ENCODE assay signal across 10 cellular contexts in the genomic region with DNA sequence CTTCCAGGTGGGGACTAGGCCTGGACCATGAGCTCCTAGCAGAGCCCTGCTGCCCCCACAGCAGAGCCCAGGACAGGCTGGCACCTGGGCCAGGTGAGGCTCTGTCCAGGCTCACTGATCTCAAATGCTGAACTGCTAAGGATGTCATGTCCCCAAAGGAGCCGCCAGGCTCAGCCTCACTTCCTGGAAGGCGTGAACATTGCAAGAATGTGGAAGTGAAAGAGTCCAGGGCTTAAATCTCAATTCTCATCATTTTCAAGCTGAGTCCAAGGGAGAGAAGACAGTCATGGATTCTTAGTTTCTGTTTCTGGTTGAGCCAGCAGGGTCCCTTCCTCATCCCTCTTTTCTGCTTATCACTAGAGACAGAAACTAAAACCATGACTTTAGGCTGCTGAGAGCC. TPM values are rescaled to one million over a fixed set of nuclear protein-coding genes. Genes with fewer than 3 reads are reported as not detected.
DNase-seq lines count a peak whose midpoint lies in the region; ATAC-seq and FAIRE-seq lines count a peak whose summit lies in the region.
"Had no signal": no experiment of that assay in that cellular context is flagged by ENCODE, and none has a peak within 500 bp of the region (broad histone marks: within the 10 kb centered on the region; RNA-seq: fewer than 3 reads in every experiment).

No MANE protein-coding gene starts in this region.

- no peak for FAIRE-seq in urothelium cell line (lab: Jason Lieb, UNC)
- FAIRE-seq: keratinocyte had no signal

- no peaks in the 10 kb centered on the region for H3K9me3 ChIP-seq in effector memory CD4-positive, alpha-beta T cell (ENCODE audit: control insufficient read depth, low read length)

- H3K36me3 ChIP-seq in effector memory CD4-positive, alpha-beta T cell (ENCODE audit: control insufficient read depth, insufficient read depth, low read length): no peaks in the 10 kb centered on the region

- H3K4me3 ChIP-seq in effector memory CD4-positive, alpha-beta T cell (ENCODE audit: insufficient read depth, low read depth, low read length, poor library complexity, severe bottlenecking): no peak overlapping the region

- peaks cover 18% of the 10 kb centered on the region for H3K4me1 ChIP-seq in effector memory CD4-positive, alpha-beta T cell (ENCODE audit: control insufficient read depth, insufficient read depth, low read length, poor library complexity, severe bottlenecking)

- DNase-seq in GDM1 (lab: John Stamatoyannopoulos, UW) (peak; percentile 9), UCSD-AML1 (lab: John Stamatoyannopoulos, UW; ENCODE audit: unreplicated experiment) (peak; percentile 22), mucosa of gallbladder (ENCODE audit: low spot score) (peak; percentile 9), urothelium cell line (ENCODE audit: low spot score) (no peak)
- no peak for DNase-seq in effector memory CD4-positive, alpha-beta T cell

- ATAC-seq in GM21825 (IDR thresholded peaks at IDR 0.05; ENCODE audit: unreplicated experiment): peak; percentile 65
- ATAC-seq in GM21381 (IDR thresholded peaks at IDR 0.05; ENCODE audit: unreplicated experiment): no peak
- no peak for ATAC-seq in HG02938 (IDR thresholded peaks at IDR 0.05; ENCODE audit: unreplicated experiment)

- H3K27me3 ChIP-seq in effector memory CD4-positive, alpha-beta T cell (replicated peaks; ENCODE audit: control insufficient read depth, insufficient read depth, low read length, poor library complexity, severe bottlenecking): peaks cover 20% of the 10 kb centered on the region

- no peak overlapping the region for H3K27ac ChIP-seq in effector memory CD4-positive, alpha-beta T cell (ENCODE audit: insufficient read depth, low read length, poor library complexity, severe bottlenecking)

RNA-seq across cellular contexts. Expression of a gene that starts 5.0 kb away (rescaled TPM):
- total RNA-seq in mucosa of gallbladder: 1.1 TPM
- total RNA-seq: NCI-H460 had no signal

RNA-seq across cellular contexts. Expression of a gene that starts 36.3 kb away (rescaled TPM):
- 1.6 TPM for total RNA-seq in mucosa of gallbladder
- total RNA-seq: NCI-H460 had no signal

RNA-seq across cellular contexts. Expression of a gene that starts 36.4 kb away (rescaled TPM):
- 1.1 TPM for total RNA-seq in mucosa of gallbladder
- total RNA-seq: NCI-H460 had no signal

Comparison
In these comparisons a context has a peak if more than half of its experiments do, and no peak if none do; other contexts are left out.
1. DNase-seq: peak in GDM1 (single experiment), UCSD-AML1 (single experiment) and mucosa of gallbladder (single experiment); none in effector memory CD4-positive, alpha-beta T cell (0 of 3) and urothelium cell line (single experiment).